ENCODE assay signal across 18 cellular contexts in genomic region chr16:59878999-59879398, GRCh38.
"Had no signal": no experiment of that assay in that cellular context is flagged by ENCODE, and none has a peak within 500 bp of the region (broad histone marks: within the 10 kb centered on the region; RNA-seq: fewer than 3 reads in every experiment).

No MANE protein-coding gene starts in this region.

- H3K36me3 ChIP-seq: gastroesophageal sphincter, heart left ventricle, left ventricle myocardium inferior, neutrophil, uterus had no signal

- H3K4me3 ChIP-seq: gastroesophageal sphincter, heart left ventricle, left ventricle myocardium inferior, uterus had no signal

- ATAC-seq: activated CD4-positive, CD25-positive, alpha-beta regulatory T cell treated with anti-CD3 and anti-CD28 coated beads, Interleukin-2, amount 50 U/mL, for 24 hours; activated naive CD8-positive, alpha-beta T cell treated with anti-CD3 and anti-CD28 coated beads, Interleukin-2, amount 50 U/mL, for 24 hours; activated T-cell treated with anti-CD3 and anti-CD28 coated beads, Interleukin-2, amount 50 U/mL, for 4 hours; gastroesophageal sphincter; heart left ventricle; naive thymus-derived CD8-positive, alpha-beta T cell; sciatic nerve; stimulated activated memory B cell treated with anti-CD40 and anti-IgM and Interleukin-4, amounts not matched to agents 10 μg/mL and 1 μg/mL and 100 μg/mL, for 72 hours had no signal

- H3K79me2 ChIP-seq: parathyroid adenoma had no signal

- H3K27me3 ChIP-seq: gastroesophageal sphincter, neutrophil, uterus had no signal

- H3K27ac ChIP-seq: gastroesophageal sphincter, heart left ventricle, left ventricle myocardium inferior, neutrophil, parathyroid adenoma, uterus had no signal

- H3K4me1 ChIP-seq: gastroesophageal sphincter, heart left ventricle, left ventricle myocardium inferior, parathyroid adenoma, uterus had no signal

- DNase-seq: activated CD4-positive, alpha-beta T cell treated with anti-CD3 and anti-CD28 coated beads, Interleukin-2, amount 10 ng/mL, durations not matched to agents 7 days and 5 days; activated CD8-positive, alpha-beta memory T cell treated with anti-CD3 and anti-CD28 coated beads, Interleukin-2, amount 50 U/mL, for 4 hours; activated naive CD4-positive, alpha-beta T cell treated with anti-CD3 and anti-CD28 coated beads, Interleukin-2, amount 10 ng/mL, durations not matched to agents 7 days and 5 days; activated naive CD8-positive, alpha-beta T cell treated with anti-CD3 and anti-CD28 coated beads, Interleukin-2, amount 50 U/mL, for 24 hours; activated T-cell treated with anti-CD3 and anti-CD28 coated beads, Interleukin-2, amount 50 U/mL, for 4 hours; anterior cingulate cortex; cortex of kidney; heart left ventricle; left ventricle myocardium inferior; naive thymus-derived CD8-positive, alpha-beta T cell; stimulated activated CD4-positive, alpha-beta T cell treated with anti-CD3 and anti-CD28 coated beads, Interleukin-4, amount 100 ng/mL, for 4 hours; uterus had no signal

- H3K9me3 ChIP-seq: gastroesophageal sphincter, heart left ventricle, left ventricle myocardium inferior, neutrophil, uterus had no signal

- H2AFZ ChIP-seq: parathyroid adenoma had no signal
